Comparison of ENCODE assay signal across 2 cellular contexts in genomic region chr7:23544913-23545354, GRCh38.
TF ChIP-seq lines count a peak whose summit lies in the region.

No MANE protein-coding gene starts in this region.

TF ChIP-seq in H1, 55 proteins besides CTCF, POLR2A, EP300 and RAD21 (continued from another document):
- TF ChIP-seq ATF3 (IDR thresholded peaks at IDR 0.05; ENCODE audit: insufficient read depth, low read depth, low read length), result no peak
- no peak for TF ChIP-seq RXRA (IDR thresholded peaks at IDR 0.05; ENCODE audit: insufficient read depth, low read depth, low read length)
- TF ChIP-seq HDAC2 (IDR thresholded peaks at IDR 0.05; ENCODE audit: borderline replicate concordance in 1 of 2, low read depth in 2 of 2, low read length in 2 of 2), result no peak
- TF ChIP-seq KDM1A (IDR thresholded peaks at IDR 0.05; ENCODE audit: borderline replicate concordance, low read length), result no peak
- TF ChIP-seq CHD7 (IDR thresholded peaks at IDR 0.05; ENCODE audit: insufficient replicate concordance, low read length), result no peak
- no peak for TF ChIP-seq SUZ12 (IDR thresholded peaks at IDR 0.05; ENCODE audit: low read length)
- 0 out of 2 replicates have a peak, but pooled peaks have one; percentile 6 for TF ChIP-seq CEBPB (IDR thresholded peaks at IDR 0.05; ENCODE audit: low read depth, low read length)

TF ChIP-seq in HEK293T, 16 proteins besides CTCF, POLR2A, EP300 and RAD21 (continued from another document):
- TF ChIP-seq ARNT (IDR thresholded peaks at IDR 0.05) (no peak), FOXA1 (IDR thresholded peaks at IDR 0.05) (no peak)
